27 cellular contexts compared by ENCODE assay signal in the genomic region with DNA sequence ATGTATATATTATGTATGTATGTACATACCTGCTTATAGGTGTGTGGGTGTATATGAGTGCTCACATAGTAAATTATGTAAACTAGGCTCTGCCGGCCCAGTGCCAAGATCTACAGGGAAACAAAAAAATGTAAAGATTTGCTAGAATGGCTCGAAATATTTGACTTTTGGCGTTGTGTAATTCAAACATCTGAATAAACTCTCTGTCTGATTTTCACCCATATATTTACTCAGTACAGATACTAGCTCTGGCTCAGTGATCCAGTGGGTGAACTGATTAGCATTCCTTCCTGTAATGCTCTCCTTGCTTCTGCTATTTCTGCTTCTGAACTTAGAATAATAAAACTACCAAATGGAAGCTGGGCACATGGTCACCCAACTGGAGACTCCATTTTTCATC.
"Had no signal": no experiment of that assay in that cellular context is flagged by ENCODE, and none has a peak within 500 bp of the region (broad histone marks: within the 10 kb centered on the region; RNA-seq: fewer than 3 reads in every experiment).

No MANE protein-coding gene starts in this region.

- H3K9me3 Mint-ChIP-seq: activated CD4-positive, alpha-beta memory T cell treated with anti-CD3 and anti-CD28 coated beads for 36 hours; activated CD4-positive, alpha-beta T cell treated with anti-CD3 and anti-CD28 coated beads, Interleukin-2, amount 10 ng/mL, durations not matched to agents 7 days and 5 days; activated naive CD4-positive, alpha-beta T cell treated with anti-CD3 and anti-CD28 coated beads, Interleukin-2, amount 50 U/mL, for 72 hours; activated naive CD8-positive, alpha-beta T cell treated with anti-CD3 and anti-CD28 coated beads, Interleukin-2, amount 50 U/mL, for 24 hours; activated T-cell treated with anti-CD3 and anti-CD28 coated beads, Interleukin-2, amount 50 U/mL, for 4 hours; T-cell had no signal

- H3K4me2 ChIP-seq: KMS-11 had no signal

- H3K36me3 Mint-ChIP-seq: activated CD4-positive, alpha-beta memory T cell treated with anti-CD3 and anti-CD28 coated beads for 36 hours; activated naive CD4-positive, alpha-beta T cell treated with anti-CD3 and anti-CD28 coated beads, Interleukin-2, amount 50 U/mL, for 72 hours; T-cell had no signal

- H3K9ac ChIP-seq: KMS-11 had no signal

- H3K36me3 ChIP-seq: ascending aorta had no signal

- ATAC-seq: activated naive CD4-positive, alpha-beta T cell treated with anti-CD3 and anti-CD28 coated beads, Interleukin-2, amount 50 U/mL, for 72 hours; activated naive CD8-positive, alpha-beta T cell treated with anti-CD3 and anti-CD28 coated beads, Interleukin-2, amount 50 U/mL, for 24 hours; activated T-cell treated with anti-CD3 and anti-CD28 coated beads, Interleukin-2, amount 50 U/mL, for 4 hours; body of pancreas; Right ventricle myocardium inferior; T-cell had no signal

- DNase-seq: activated CD4-positive, alpha-beta memory T cell treated with anti-CD3 and anti-CD28 coated beads for 36 hours; activated CD4-positive, alpha-beta T cell treated with anti-CD3 and anti-CD28 coated beads, Interleukin-2, amount 10 ng/mL, durations not matched to agents 7 days and 5 days; activated CD4-positive, CD25-positive, alpha-beta regulatory T cell; activated CD8-positive, alpha-beta memory T cell treated with anti-CD3 and anti-CD28 coated beads for 24 hours; activated effector memory CD4-positive, alpha-beta T cell treated with anti-CD3 and anti-CD28 coated beads, Interleukin-2, amount 50 U/mL, for 16 hours; activated naive CD4-positive, alpha-beta T cell treated with Interleukin-2 at 50 U/mL for 16 hours; activated naive CD8-positive, alpha-beta T cell treated with anti-CD3 and anti-CD28 coated beads, Interleukin-2, amount 50 U/mL, for 24 hours; activated T-cell treated with anti-CD3 and anti-CD28 coated beads, Interleukin-2, amount 50 U/mL, for 4 hours; amniotic stem cell; body of pancreas; central memory CD4-positive, alpha-beta T cell; NCI-H1105 treated with DMSO at 0.1 percent for 48 hours; NCI-H1436 treated with DMSO at 0.1 percent for 48 hours; NCI-H187; NCI-H2081 treated with DMSO at 0.1 percent for 48 hours; NCI-H226; NCI-H82; T-cell; T-helper 2 cell; T1000 had no signal

- H3K27ac Mint-ChIP-seq: activated CD4-positive, alpha-beta memory T cell treated with anti-CD3 and anti-CD28 coated beads for 36 hours; activated CD4-positive, alpha-beta T cell treated with anti-CD3 and anti-CD28 coated beads, Interleukin-2, amount 10 ng/mL, durations not matched to agents 7 days and 5 days; activated naive CD4-positive, alpha-beta T cell treated with anti-CD3 and anti-CD28 coated beads, Interleukin-2, amount 50 U/mL, for 72 hours; activated naive CD8-positive, alpha-beta T cell treated with anti-CD3 and anti-CD28 coated beads, Interleukin-2, amount 50 U/mL, for 24 hours; T-cell had no signal

- H3K27me3 ChIP-seq: ascending aorta, body of pancreas had no signal

- H3K4me1 Mint-ChIP-seq: activated CD4-positive, alpha-beta T cell treated with anti-CD3 and anti-CD28 coated beads, Interleukin-2, amount 10 ng/mL, durations not matched to agents 7 days and 5 days; activated naive CD8-positive, alpha-beta T cell treated with anti-CD3 and anti-CD28 coated beads, Interleukin-2, amount 50 U/mL, for 24 hours; T-cell had no signal

- H3K9me3 ChIP-seq: ascending aorta, body of pancreas had no signal

- FAIRE-seq: bronchial epithelial cell had no signal

- H3K4me3 ChIP-seq: ascending aorta, body of pancreas, SK-N-MC had no signal

- H3K4me3 Mint-ChIP-seq: activated CD4-positive, alpha-beta memory T cell treated with anti-CD3 and anti-CD28 coated beads for 36 hours; activated CD4-positive, alpha-beta T cell treated with anti-CD3 and anti-CD28 coated beads, Interleukin-2, amount 10 ng/mL, durations not matched to agents 7 days and 5 days; activated naive CD8-positive, alpha-beta T cell treated with anti-CD3 and anti-CD28 coated beads, Interleukin-2, amount 50 U/mL, for 24 hours; activated T-cell treated with anti-CD3 and anti-CD28 coated beads, Interleukin-2, amount 50 U/mL, for 4 hours; T-cell had no signal

- H3K27ac ChIP-seq: body of pancreas, KMS-11, SK-N-MC, VCaP had no signal

- H3K27me3 Mint-ChIP-seq: activated CD4-positive, alpha-beta memory T cell treated with anti-CD3 and anti-CD28 coated beads for 36 hours; activated CD4-positive, alpha-beta T cell treated with anti-CD3 and anti-CD28 coated beads, Interleukin-2, amount 10 ng/mL, durations not matched to agents 7 days and 5 days; activated naive CD8-positive, alpha-beta T cell treated with anti-CD3 and anti-CD28 coated beads, Interleukin-2, amount 50 U/mL, for 24 hours; T-cell had no signal
